1 cellular context compared by ENCODE assay signal in the genomic region with DNA sequence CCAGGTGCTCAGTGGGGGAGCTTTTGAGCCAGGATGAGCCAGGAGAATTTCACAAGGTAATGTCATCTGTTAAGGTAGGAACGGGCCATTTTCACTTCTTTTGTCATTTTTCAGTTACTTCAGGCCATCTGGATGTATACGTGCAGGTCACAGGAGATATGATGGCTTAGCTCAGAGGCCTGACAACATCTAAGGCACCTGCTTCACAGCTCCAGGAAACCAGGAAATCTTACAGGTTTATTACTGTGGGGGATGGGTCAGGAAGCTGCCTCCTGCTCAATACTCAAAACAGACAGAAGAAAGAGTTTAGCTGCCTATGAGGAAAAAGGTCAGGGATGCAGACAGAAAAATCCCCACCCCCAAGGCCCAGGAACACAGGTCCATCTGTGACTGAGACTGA.
TF ChIP-seq lines count a peak whose summit lies in the region.

No MANE protein-coding gene starts in this region.

TF ChIP-seq in GM23338, 12 proteins besides CTCF, POLR2A, EP300 and RAD21 (continued from another document):
- TF ChIP-seq, protein P1, sequence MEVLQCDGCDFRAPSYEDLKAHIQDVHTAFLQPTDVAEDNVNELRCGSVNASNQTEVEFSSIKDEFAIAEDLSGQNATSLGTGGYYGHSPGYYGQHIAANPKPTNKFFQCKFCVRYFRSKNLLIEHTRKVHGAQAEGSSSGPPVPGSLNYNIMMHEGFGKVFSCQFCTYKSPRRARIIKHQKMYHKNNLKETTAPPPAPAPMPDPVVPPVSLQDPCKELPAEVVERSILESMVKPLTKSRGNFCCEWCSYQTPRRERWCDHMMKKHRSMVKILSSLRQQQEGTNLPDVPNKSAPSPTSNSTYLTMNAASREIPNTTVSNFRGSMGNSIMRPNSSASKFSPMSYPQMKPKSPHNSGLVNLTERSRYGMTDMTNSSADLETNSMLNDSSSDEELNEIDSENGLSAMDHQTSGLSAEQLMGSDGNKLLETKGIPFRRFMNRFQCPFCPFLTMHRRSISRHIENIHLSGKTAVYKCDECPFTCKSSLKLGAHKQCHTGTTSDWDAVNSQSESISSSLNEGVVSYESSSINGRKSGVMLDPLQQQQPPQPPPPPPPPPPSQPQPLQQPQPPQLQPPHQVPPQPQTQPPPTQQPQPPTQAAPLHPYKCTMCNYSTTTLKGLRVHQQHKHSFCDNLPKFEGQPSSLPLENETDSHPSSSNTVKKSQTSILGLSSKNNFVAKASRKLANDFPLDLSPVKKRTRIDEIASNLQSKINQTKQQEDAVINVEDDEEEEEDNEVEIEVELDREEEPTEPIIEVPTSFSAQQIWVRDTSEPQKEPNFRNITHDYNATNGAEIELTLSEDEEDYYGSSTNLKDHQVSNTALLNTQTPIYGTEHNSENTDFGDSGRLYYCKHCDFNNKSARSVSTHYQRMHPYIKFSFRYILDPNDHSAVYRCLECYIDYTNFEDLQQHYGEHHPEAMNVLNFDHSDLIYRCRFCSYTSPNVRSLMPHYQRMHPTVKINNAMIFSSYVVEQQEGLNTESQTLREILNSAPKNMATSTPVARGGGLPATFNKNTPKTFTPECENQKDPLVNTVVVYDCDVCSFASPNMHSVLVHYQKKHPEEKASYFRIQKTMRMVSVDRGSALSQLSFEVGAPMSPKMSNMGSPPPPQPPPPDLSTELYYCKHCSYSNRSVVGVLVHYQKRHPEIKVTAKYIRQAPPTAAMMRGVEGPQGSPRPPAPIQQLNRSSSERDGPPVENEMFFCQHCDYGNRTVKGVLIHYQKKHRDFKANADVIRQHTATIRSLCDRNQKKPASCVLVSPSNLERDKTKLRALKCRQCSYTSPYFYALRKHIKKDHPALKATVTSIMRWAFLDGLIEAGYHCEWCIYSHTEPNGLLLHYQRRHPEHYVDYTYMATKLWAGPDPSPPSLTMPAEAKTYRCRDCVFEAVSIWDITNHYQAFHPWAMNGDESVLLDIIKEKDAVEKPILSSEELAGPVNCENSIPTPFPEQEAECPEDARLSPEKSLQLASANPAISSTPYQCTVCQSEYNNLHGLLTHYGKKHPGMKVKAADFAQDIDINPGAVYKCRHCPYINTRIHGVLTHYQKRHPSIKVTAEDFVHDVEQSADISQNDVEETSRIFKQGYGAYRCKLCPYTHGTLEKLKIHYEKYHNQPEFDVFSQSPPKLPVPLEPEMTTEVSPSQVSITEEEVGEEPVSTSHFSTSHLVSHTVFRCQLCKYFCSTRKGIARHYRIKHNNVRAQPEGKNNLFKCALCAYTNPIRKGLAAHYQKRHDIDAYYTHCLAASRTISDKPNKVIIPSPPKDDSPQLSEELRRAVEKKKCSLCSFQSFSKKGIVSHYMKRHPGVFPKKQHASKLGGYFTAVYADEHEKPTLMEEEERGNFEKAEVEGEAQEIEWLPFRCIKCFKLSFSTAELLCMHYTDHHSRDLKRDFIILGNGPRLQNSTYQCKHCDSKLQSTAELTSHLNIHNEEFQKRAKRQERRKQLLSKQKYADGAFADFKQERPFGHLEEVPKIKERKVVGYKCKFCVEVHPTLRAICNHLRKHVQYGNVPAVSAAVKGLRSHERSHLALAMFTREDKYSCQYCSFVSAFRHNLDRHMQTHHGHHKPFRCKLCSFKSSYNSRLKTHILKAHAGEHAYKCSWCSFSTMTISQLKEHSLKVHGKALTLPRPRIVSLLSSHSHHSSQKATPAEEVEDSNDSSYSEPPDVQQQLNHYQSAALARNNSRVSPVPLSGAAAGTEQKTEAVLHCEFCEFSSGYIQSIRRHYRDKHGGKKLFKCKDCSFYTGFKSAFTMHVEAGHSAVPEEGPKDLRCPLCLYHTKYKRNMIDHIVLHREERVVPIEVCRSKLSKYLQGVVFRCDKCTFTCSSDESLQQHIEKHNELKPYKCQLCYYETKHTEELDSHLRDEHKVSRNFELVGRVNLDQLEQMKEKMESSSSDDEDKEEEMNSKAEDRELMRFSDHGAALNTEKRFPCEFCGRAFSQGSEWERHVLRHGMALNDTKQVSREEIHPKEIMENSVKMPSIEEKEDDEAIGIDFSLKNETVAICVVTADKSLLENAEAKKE (CRISPR knock-in tag; IDR thresholded peaks at IDR 0.05), result no peak
